ENCODE assay signal across 15 cellular contexts in the genomic region with DNA sequence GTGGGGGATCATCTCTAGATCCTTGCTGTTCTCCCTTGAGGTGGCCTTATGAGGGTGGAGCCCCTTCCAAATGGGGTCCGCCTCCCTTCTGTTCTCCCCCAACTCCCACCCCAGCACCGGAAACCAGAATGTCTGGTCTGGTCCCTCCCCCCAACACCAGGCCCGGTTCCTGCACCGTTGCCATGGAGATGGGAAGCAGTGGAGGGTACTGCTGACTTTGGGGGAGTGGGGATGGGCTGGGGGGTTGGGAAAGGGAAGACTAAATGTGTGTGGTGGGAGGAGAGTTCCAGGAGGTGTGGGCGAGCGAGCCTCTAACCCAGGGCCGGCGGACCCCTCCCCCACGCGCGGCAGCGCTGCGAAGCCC. TPM values are rescaled to one million over a fixed set of nuclear protein-coding genes. Genes with fewer than 3 reads are reported as not detected.
DNase-seq lines count a peak whose midpoint lies in the region; ATAC-seq and TF ChIP-seq lines count a peak whose summit lies in the region.
"Had no signal": no experiment of that assay in that cellular context is flagged by ENCODE, and none has a peak within 500 bp of the region (broad histone marks: within the 10 kb centered on the region; RNA-seq: fewer than 3 reads in every experiment).

No MANE protein-coding gene starts in this region.

- ATAC-seq in GM19395 (IDR thresholded peaks at IDR 0.05; ENCODE audit: unreplicated experiment) (no peak), left lung (no peak), HG02610 (IDR thresholded peaks at IDR 0.05; ENCODE audit: unreplicated experiment) (no peak)
- ATAC-seq: gastroesophageal sphincter, left lobe of liver had no signal

- H3K27me3 Mint-ChIP-seq in nephron progenitor cell (ENCODE audit: low read depth, poor library complexity), result peaks cover 12% of the 10 kb centered on the region

- H3K27ac ChIP-seq in dorsolateral prefrontal cortex (peak overlapping the region in 18 of 59 donors; percentile 5 to 85 (median 30)), left lung (no peak overlapping the region), uterus (no peak overlapping the region)
- H3K27ac ChIP-seq: adrenal gland, gastroesophageal sphincter, pancreas had no signal

- H3K9me3 ChIP-seq in HAP-1 (no peaks in the 10 kb centered on the region), left lung (no peaks in the 10 kb centered on the region), uterus (no peaks in the 10 kb centered on the region)
- H3K9me3 ChIP-seq: adrenal gland, gastroesophageal sphincter, pancreas had no signal

- H3K4me1 ChIP-seq in HAP-1 (no peaks in the 10 kb centered on the region), left lung (peaks cover 0 to 11% of the 10 kb centered on the region in 2 donors), uterus (peaks cover 0 to 13% of the 10 kb centered on the region in 2 donors)
- H3K4me1 ChIP-seq: pancreas had no signal

- in situ Hi-C loops in HAP-1 (cut with MboI; ENCODE audit: low sequenced_read_pairs), result no loop called here

- H3K4me3 ChIP-seq in AG09309 (ENCODE audit: control insufficient read depth, low read depth, low read length), result peak overlapping the region; percentile 58
- H3K4me3 ChIP-seq in HAP-1, result peak overlapping the region; percentile 39
- peak overlapping the region in 58 of 59 donors; percentile 34 to 74 (median 60) for H3K4me3 ChIP-seq in dorsolateral prefrontal cortex
- no peak overlapping the region for H3K4me3 ChIP-seq in left lung
- H3K4me3 ChIP-seq in uterus, result no peak overlapping the region

- no peak for TF ChIP-seq POLR2A in uterus (IDR thresholded peaks at IDR 0.05)

- TF ChIP-seq CTCF in AG09309 (IDR thresholded peaks at IDR 0.05; ENCODE audit: control insufficient read depth, insufficient read depth, low read depth, low read length, missing control alignments) (no peak), dorsolateral prefrontal cortex (IDR thresholded peaks at IDR 0.05 in 54 of 56, conservative IDR thresholded peaks at IDR 0.05 in 2 of 56; ENCODE audit: low read depth in 1 of 56, partially characterized antibody in 56 of 56) (no peak), nephron progenitor cell (IDR thresholded peaks at IDR 0.05) (no peak), left lung (IDR thresholded peaks at IDR 0.05) (no peak), uterus (IDR thresholded peaks at IDR 0.05) (no peak)

- no peaks in the 10 kb centered on the region for H3K27me3 ChIP-seq in HAP-1 (ENCODE audit: low read depth)
- peaks cover 0 to 15% (median 0%) of the 10 kb centered on the region in 45 donors for H3K27me3 ChIP-seq in dorsolateral prefrontal cortex
- H3K27me3 ChIP-seq in left lung, result peaks cover 12 to 99% of the 10 kb centered on the region in 2 donors
- no peaks in the 10 kb centered on the region for H3K27me3 ChIP-seq in uterus
- H3K27me3 ChIP-seq: adrenal gland had no signal

- no peaks in the 10 kb centered on the region for H3K36me3 ChIP-seq in HAP-1 (replicated peaks)
- no peaks in the 10 kb centered on the region for H3K36me3 ChIP-seq in left lung
- H3K36me3 ChIP-seq in uterus, result no peaks in the 10 kb centered on the region
- H3K36me3 ChIP-seq: adrenal gland, gastroesophageal sphincter, pancreas had no signal

- H3K27ac Mint-ChIP-seq in nephron progenitor cell, result no peak overlapping the region

- intact Hi-C loops in dorsolateral prefrontal cortex (cut with DNase I) (no loop called here), left lung (cut with DNase I) (no loop called here), uterus (cut with DNase I; ENCODE audit: low total_unique reads) (no loop called here)

- H3K4me1 Mint-ChIP-seq in nephron progenitor cell, result peaks cover 39% of the 10 kb centered on the region

- H3K4me3 Mint-ChIP-seq in nephron progenitor cell, result peak overlapping the region; percentile 76

- H3K9me3 Mint-ChIP-seq in nephron progenitor cell, result no peaks in the 10 kb centered on the region

- peaks cover 26% of the 10 kb centered on the region for H3K36me3 Mint-ChIP-seq in nephron progenitor cell (ENCODE audit: low read depth)

- DNase-seq in AG09309 (ENCODE audit: low read depth), result no peak
- no peak for DNase-seq in HAP-1 (ENCODE audit: low spot score in 2 of 2)
- DNase-seq in dorsolateral prefrontal cortex, result no peak
- DNase-seq in nephron progenitor cell, result no peak
- DNase-seq in left lung, result no peak
- no peak for DNase-seq in uterus
- DNase-seq: activated CD4-positive, CD25-positive, alpha-beta regulatory T cell; NCI-H1105; NCI-H526 treated with DMSO at 0.1 percent for 48 hours had no signal

RNA-seq across cellular contexts. Expression of gene SHANK1, which starts 1.7 kb away (rescaled TPM):
- total RNA-seq in dorsolateral prefrontal cortex (100 to 1,000 TPM in 111 of 120 experiments, 10 to 100 TPM in 9; 40.4 to 290 (median 155) TPM), left lung (1 to 10 TPM in 1 of 2 donors, under 1 TPM in 1; 0.21 to 1.4 TPM), uterus (1 to 10 TPM in 2 of 4 donors, not detected in 2; 4.0 to 6.5 TPM)

RNA-seq across cellular contexts. Expression of gene CLEC11A, which starts 5.3 kb away (rescaled TPM):
- total RNA-seq in dorsolateral prefrontal cortex (10 to 100 TPM in 2 of 120 experiments, 1 to 10 TPM in 118; 3.2 to 10.3 (median 6.5) TPM), left lung (10 to 100 TPM; 13.7 to 49.1 TPM), uterus (100 to 1,000 TPM in 1 of 4 donors, 10 to 100 TPM in 1, 1 to 10 TPM in 2; 1.5 to 105 (median 10.9) TPM)

RNA-seq across cellular contexts. Expression of gene GPR32, which starts 52.4 kb away (rescaled TPM):
- total RNA-seq in dorsolateral prefrontal cortex (not detected), left lung (not detected), uterus (not detected)
- total RNA-seq: adrenal gland, gastroesophageal sphincter, left lobe of liver, pancreas had no signal

Comparison
In these comparisons a context has a peak if more than half of its experiments do, and no peak if none do; other contexts are left out.
1. H3K4me3 ChIP-seq: peak in AG09309 (single experiment), HAP-1 (single experiment) and dorsolateral prefrontal cortex (58 of 59); none in left lung (0 of 2) and uterus (0 of 2).
2. RNA of gene SHANK1, which starts 1.7 kb away (total RNA-seq): 40.4 to 290 TPM in dorsolateral prefrontal cortex; 4.0 to 6.5 TPM in uterus and 0.21 to 1.4 TPM in left lung; every median in the first group is over 4 times any median in the second.